Comparison of ENCODE assay signal across 1 cellular context in genomic region chr4:83284161-83285021, GRCh38.
TF ChIP-seq lines count a peak whose summit lies in the region.

A gene with protein sequence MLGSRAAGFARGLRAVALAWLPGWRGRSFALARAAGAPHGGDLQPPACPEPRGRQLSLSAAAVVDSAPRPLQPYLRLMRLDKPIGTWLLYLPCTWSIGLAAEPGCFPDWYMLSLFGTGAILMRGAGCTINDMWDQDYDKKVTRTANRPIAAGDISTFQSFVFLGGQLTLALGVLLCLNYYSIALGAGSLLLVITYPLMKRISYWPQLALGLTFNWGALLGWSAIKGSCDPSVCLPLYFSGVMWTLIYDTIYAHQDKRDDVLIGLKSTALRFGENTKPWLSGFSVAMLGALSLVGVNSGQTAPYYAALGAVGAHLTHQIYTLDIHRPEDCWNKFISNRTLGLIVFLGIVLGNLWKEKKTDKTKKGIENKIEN (minus strand): TSS chr4:83284798. CDS start chr4:83284764, 34 bp downstream.

TF ChIP-seq in H1, 55 proteins besides CTCF, POLR2A, EP300 and RAD21 (continued from another document):
- TF ChIP-seq TCF12 (IDR thresholded peaks at IDR 0.05; ENCODE audit: low read depth, low read length), result 0 out of 2 replicates have a peak, but pooled peaks have one; percentile 3
- TF ChIP-seq MAFK (IDR thresholded peaks at IDR 0.05; ENCODE audit: low read depth, low read length), result no peak
- TF ChIP-seq SP1 (IDR thresholded peaks at IDR 0.05; ENCODE audit: low read depth, low read length), result no peak
- TF ChIP-seq TAF1 (IDR thresholded peaks at IDR 0.05; ENCODE audit: low read depth, low read length), result no peak; the same call in none of the 2 replicates
- peak; percentile 85 for TF ChIP-seq ASH2L (IDR thresholded peaks at IDR 0.05; ENCODE audit: low read length)
- TF ChIP-seq SIX5 (IDR thresholded peaks at IDR 0.05; ENCODE audit: low read depth, low read length), result no peak
- TF ChIP-seq, protein P1, sequence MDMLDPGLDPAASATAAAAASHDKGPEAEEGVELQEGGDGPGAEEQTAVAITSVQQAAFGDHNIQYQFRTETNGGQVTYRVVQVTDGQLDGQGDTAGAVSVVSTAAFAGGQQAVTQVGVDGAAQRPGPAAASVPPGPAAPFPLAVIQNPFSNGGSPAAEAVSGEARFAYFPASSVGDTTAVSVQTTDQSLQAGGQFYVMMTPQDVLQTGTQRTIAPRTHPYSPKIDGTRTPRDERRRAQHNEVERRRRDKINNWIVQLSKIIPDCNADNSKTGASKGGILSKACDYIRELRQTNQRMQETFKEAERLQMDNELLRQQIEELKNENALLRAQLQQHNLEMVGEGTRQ (IDR thresholded peaks at IDR 0.05; ENCODE audit: low read length), result no peak
- TF ChIP-seq E2F6 (IDR thresholded peaks at IDR 0.05), result peak; percentile 49
- peak; percentile 74; the same call in 1 of the 2 replicates for TF ChIP-seq YY1 (IDR thresholded peaks at IDR 0.05; ENCODE audit: low read depth, low read length)
- TF ChIP-seq JUND (IDR thresholded peaks at IDR 0.05; ENCODE audit: low read length), result peak; percentile 77
- no peak for TF ChIP-seq RFX5 (IDR thresholded peaks at IDR 0.05; ENCODE audit: borderline replicate concordance, low read depth, low read length)
- peak; percentile 84 for TF ChIP-seq CREB1 (IDR thresholded peaks at IDR 0.05)
- TF ChIP-seq SIN3A (conservative IDR thresholded peaks at IDR 0.05 in 1 of 2, IDR thresholded peaks at IDR 0.05 in 1 of 2; ENCODE audit: low read depth in 1 of 2, low read length in 2 of 2), result peak in 1 of 2 experiments; percentile 43; a peak in 2 of 4 replicates
- TF ChIP-seq CHD2 (IDR thresholded peaks at IDR 0.05; ENCODE audit: low read length), result peak; percentile 61; the same call in 1 of the 2 replicates
- TF ChIP-seq BACH1 (IDR thresholded peaks at IDR 0.05; ENCODE audit: low read length), result peak; percentile 60; the same call in 1 of the 2 replicates
- no peak for TF ChIP-seq KDM1A (IDR thresholded peaks at IDR 0.05; ENCODE audit: borderline replicate concordance, low read length)
- peak; percentile 59 for TF ChIP-seq BRCA1 (IDR thresholded peaks at IDR 0.05; ENCODE audit: low read depth, low read length)
- TF ChIP-seq EZH2 (IDR thresholded peaks at IDR 0.05; ENCODE audit: low read depth, low read length, severe bottlenecking), result no peak
- no peak for TF ChIP-seq CEBPB (IDR thresholded peaks at IDR 0.05; ENCODE audit: low read depth, low read length)
- peak; percentile 42 for TF ChIP-seq RNF2 (IDR thresholded peaks at IDR 0.05; ENCODE audit: borderline replicate concordance, low read depth, low read length, missing control alignments, poor library complexity, severe bottlenecking)
- no peak for TF ChIP-seq TAF7 (optimal IDR thresholded peaks at IDR 0.05; ENCODE audit: borderline replicate concordance, low read depth, low read length)
- TF ChIP-seq JUN (IDR thresholded peaks at IDR 0.05; ENCODE audit: low read depth, low read length), result no peak
- TF ChIP-seq KDM4A (IDR thresholded peaks at IDR 0.05; ENCODE audit: low read depth, low read length, severe bottlenecking), result peak; percentile 96
